In genomic region chrX:24498975-24499374, GRCh38 we compare ENCODE assay signal across 9 cellular contexts. TPM values are rescaled to one million over a fixed set of nuclear protein-coding genes. Genes with fewer than 3 reads are reported as not detected.
DNase-seq lines count a peak whose midpoint lies in the region; ATAC-seq and TF ChIP-seq lines count a peak whose summit lies in the region.
"Had no signal": no experiment of that assay in that cellular context is flagged by ENCODE, and none has a peak within 500 bp of the region (broad histone marks: within the 10 kb centered on the region; RNA-seq: fewer than 3 reads in every experiment).

No MANE protein-coding gene starts in this region.

- peak overlapping the region; percentile 57 for H3K27ac Mint-ChIP-seq in activated CD8-positive, alpha-beta T cell treated with anti-CD3 and anti-CD28 coated beads, Interleukin-2, amount 10 ng/mL, durations not matched to agents 7 days and 5 days

- POLR2A ChIA-PET in activated CD8-positive, alpha-beta T cell treated with anti-CD3 and anti-CD28 coated beads, Interleukin-2, amount 10 ng/mL, durations not matched to agents 7 days and 5 days (lab: Charles Lee) = interaction anchor here (2.2 kb wide), 1 partner anchor 18 kb away, joined by 7 read pairs; no protein-coding TSS in a partner anchor

- H3K27me3 ChIP-seq in kidney epithelial cell (ENCODE audit: control insufficient read depth, insufficient read depth, low read length) = no peaks in the 10 kb centered on the region

- peaks cover 24% of the 10 kb centered on the region for H3K4me1 Mint-ChIP-seq in activated CD8-positive, alpha-beta T cell treated with anti-CD3 and anti-CD28 coated beads, Interleukin-2, amount 10 ng/mL, durations not matched to agents 7 days and 5 days (ENCODE audit: low read depth)

- H3K9me3 Mint-ChIP-seq in activated CD8-positive, alpha-beta T cell treated with anti-CD3 and anti-CD28 coated beads, Interleukin-2, amount 10 ng/mL, durations not matched to agents 7 days and 5 days (ENCODE audit: insufficient read depth) = no peaks in the 10 kb centered on the region
- H3K9me3 Mint-ChIP-seq: activated naive CD4-positive, alpha-beta T cell treated with anti-CD3 and anti-CD28 coated beads, Interleukin-2, amount 50 U/mL, for 72 hours had no signal

- peaks cover 27% of the 10 kb centered on the region for H3K36me3 Mint-ChIP-seq in activated CD8-positive, alpha-beta T cell treated with anti-CD3 and anti-CD28 coated beads, Interleukin-2, amount 10 ng/mL, durations not matched to agents 7 days and 5 days (ENCODE audit: low read depth)
- H3K36me3 Mint-ChIP-seq: activated naive CD4-positive, alpha-beta T cell treated with anti-CD3 and anti-CD28 coated beads, Interleukin-2, amount 50 U/mL, for 72 hours had no signal

- CTCF ChIA-PET in activated CD8-positive, alpha-beta T cell treated with anti-CD3 and anti-CD28 coated beads, Interleukin-2, amount 10 ng/mL, durations not matched to agents 7 days and 5 days (lab: Charles Lee) = interaction anchor here (0.6 to 7.5 kb wide), 20 partner anchors 12 to 239 kb away, joined by 3 to 155 read pairs (median 5); partner anchors contain the start of gene PDK3

- DNase-seq in activated CD4-positive, CD25-positive, alpha-beta regulatory T cell treated with anti-CD3 and anti-CD28 coated beads, Interleukin-2, amount 50 U/mL, for 72 hours = no peak
- DNase-seq in activated CD8-positive, alpha-beta T cell treated with anti-CD3 and anti-CD28 coated beads, Interleukin-2, amount 10 ng/mL, durations not matched to agents 7 days and 5 days = no peak
- DNase-seq in kidney epithelial cell (ENCODE audit: low read depth) = no peak
- no peak for DNase-seq in MV-4-11 (lab: John Stamatoyannopoulos, UW)
- no peak for DNase-seq in GOT3 (lab: John Stamatoyannopoulos, UW)

- no peaks in the 10 kb centered on the region for H3K27me3 Mint-ChIP-seq in activated CD8-positive, alpha-beta T cell treated with anti-CD3 and anti-CD28 coated beads, Interleukin-2, amount 10 ng/mL, durations not matched to agents 7 days and 5 days (ENCODE audit: low read depth)

- ATAC-seq in activated CD4-positive, CD25-positive, alpha-beta regulatory T cell treated with anti-CD3 and anti-CD28 coated beads, Interleukin-2, amount 50 U/mL, for 24 hours = peak; percentile 97 to 99
- ATAC-seq in HG03354 (IDR thresholded peaks at IDR 0.05; ENCODE audit: poor library complexity, severe bottlenecking, unreplicated experiment) (peak; percentile 75), HG03135 (IDR thresholded peaks at IDR 0.05; ENCODE audit: unreplicated experiment) (no peak)
- ATAC-seq in activated CD8-positive, alpha-beta T cell treated with anti-CD3 and anti-CD28 coated beads, Interleukin-2, amount 10 ng/mL, durations not matched to agents 7 days and 5 days = peak; percentile 76

- TF ChIP-seq CTCF in kidney epithelial cell (IDR thresholded peaks at IDR 0.05; ENCODE audit: insufficient read depth, low read length, poor library complexity, severe bottlenecking) = peak; percentile 36

- no peaks in the 10 kb centered on the region for H3K36me3 ChIP-seq in kidney epithelial cell (ENCODE audit: control insufficient read depth, insufficient read depth, low read length)

- no peak overlapping the region for H3K4me3 ChIP-seq in kidney epithelial cell (ENCODE audit: low read depth, low read length)

- H3K4me3 Mint-ChIP-seq in activated CD8-positive, alpha-beta T cell treated with anti-CD3 and anti-CD28 coated beads, Interleukin-2, amount 10 ng/mL, durations not matched to agents 7 days and 5 days = no peak overlapping the region

RNA-seq across cellular contexts. Expression of gene PDK3, which starts 33.9 kb away (rescaled TPM):
- total RNA-seq in activated CD8-positive, alpha-beta T cell treated with anti-CD3 and anti-CD28 coated beads, Interleukin-2, amount 10 ng/mL, durations not matched to agents 7 days and 5 days = 10 to 100 TPM; 30.0 to 31.5 TPM
- total RNA-seq in kidney epithelial cell = 5.2 and 10.5 TPM in 2 replicates
